ENCODE assay signal across 8 cellular contexts in the genomic region with DNA sequence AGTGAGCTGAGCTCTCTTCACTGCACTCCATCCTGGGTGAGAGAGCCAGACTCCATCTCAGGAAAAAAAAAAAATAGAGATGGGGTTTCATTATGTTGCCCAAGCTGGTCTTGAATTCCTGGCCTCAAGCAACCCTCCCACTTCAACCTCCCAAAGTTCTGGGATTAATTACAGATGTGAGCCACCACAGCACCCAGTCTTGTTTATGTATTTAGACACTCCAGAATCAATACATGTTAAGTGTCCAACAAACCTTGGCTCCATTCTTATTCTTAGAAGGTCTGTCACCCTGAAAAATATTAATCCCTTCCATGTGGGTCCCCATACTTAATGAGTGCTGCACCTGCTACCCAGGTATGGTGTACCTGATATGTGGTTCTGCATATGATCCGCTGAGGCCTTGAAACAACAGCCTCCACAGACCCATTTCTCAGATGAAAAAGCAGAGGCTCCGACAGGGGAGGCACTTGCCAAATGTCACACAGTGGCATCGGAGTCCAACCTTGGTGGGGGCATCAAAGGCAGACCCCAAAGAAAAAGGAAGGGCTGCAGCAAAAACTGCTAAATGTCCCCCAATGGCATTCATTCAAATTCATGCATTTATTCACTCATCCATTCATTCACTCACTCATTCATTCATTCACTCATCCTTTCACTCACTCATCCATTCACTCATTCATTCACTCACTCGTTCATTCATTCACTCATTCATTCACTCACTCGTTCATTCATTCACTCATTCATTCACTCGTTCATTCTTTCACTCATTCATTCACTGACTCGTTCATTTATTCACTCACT. TPM values are rescaled to one million over a fixed set of nuclear protein-coding genes. Genes with fewer than 3 reads are reported as not detected.
DNase-seq lines count a peak whose midpoint lies in the region; ATAC-seq and TF ChIP-seq lines count a peak whose summit lies in the region.

No MANE protein-coding gene starts in this region.

- DNase-seq in T-helper 1 cell (no peak), M059J (ENCODE audit: low read depth) (peak; percentile 57), endodermal cell (no peak), gastrocnemius medialis (no peak), NCI-H748 (lab: John Stamatoyannopoulos, UW; ENCODE audit: unreplicated experiment) (no peak)

- ATAC-seq in gastrocnemius medialis, result no peak
- ATAC-seq in GM21786 (IDR thresholded peaks at IDR 0.05; ENCODE audit: unreplicated experiment), result no peak
- no peak for ATAC-seq in GM18861 (IDR thresholded peaks at IDR 0.05; ENCODE audit: unreplicated experiment)

- peaks cover 7% of the 10 kb centered on the region for H3K9me3 Mint-ChIP-seq in T-helper 1 cell treated with Interleukin-12 subunit alpha and Interleukin-12 subunit beta and Interleukin-4 antibody, amounts not matched to agents 30 μg/mL and 1 μg/mL, for 36 hours
- H3K9me3 Mint-ChIP-seq in endodermal cell, result peaks cover 11% of the 10 kb centered on the region

- peak overlapping the region; percentile 59 for H3K4me3 ChIP-seq in endodermal cell (ENCODE audit: low read length)
- H3K4me3 ChIP-seq in gastrocnemius medialis, result no peak overlapping the region

- no peaks in the 10 kb centered on the region for H3K4me1 ChIP-seq in endodermal cell (ENCODE audit: control insufficient read depth, insufficient read depth, low read length)
- peaks cover 38 to 41% of the 10 kb centered on the region in 2 donors for H3K4me1 ChIP-seq in gastrocnemius medialis

- in situ Hi-C loops in gastrocnemius medialis (cut with MboI; ENCODE audit: low sequenced_read_pairs in 4 of 4), result loop anchor here in 1 of 4 donors (5.0 kb wide), 1 partner anchor 97 kb away; no protein-coding TSS in a partner anchor

- TF ChIP-seq CTCF in endodermal cell (conservative IDR thresholded peaks at IDR 0.05), result no peak
- no peak for TF ChIP-seq CTCF in gastrocnemius medialis (IDR thresholded peaks at IDR 0.05 in 4 of 5, conservative IDR thresholded peaks at IDR 0.05 in 1 of 5)

- H3K36me3 Mint-ChIP-seq in T-helper 1 cell treated with Interleukin-12 subunit alpha and Interleukin-12 subunit beta and Interleukin-4 antibody, amounts not matched to agents 30 μg/mL and 1 μg/mL, for 36 hours (ENCODE audit: low read depth), result peaks cover 14% of the 10 kb centered on the region
- peaks cover 9% of the 10 kb centered on the region for H3K36me3 Mint-ChIP-seq in endodermal cell (ENCODE audit: low read depth)

- H3K4me1 Mint-ChIP-seq in T-helper 1 cell treated with Interleukin-12 subunit alpha and Interleukin-12 subunit beta and Interleukin-4 antibody, amounts not matched to agents 30 μg/mL and 1 μg/mL, for 36 hours (ENCODE audit: low read depth), result peaks cover 19% of the 10 kb centered on the region
- H3K4me1 Mint-ChIP-seq in endodermal cell, result peaks cover 1% of the 10 kb centered on the region

- TF ChIP-seq POLR2A in gastrocnemius medialis (IDR thresholded peaks at IDR 0.05), result no peak

- 71 to 75% methylated on average over 5 to 7 of the region's 7 CpGs for WGBS in endodermal cell (ENCODE audit: insufficient coverage in 1 of 2, insufficient read length in 1 of 2), 2 experiments

- no peaks in the 10 kb centered on the region for H3K36me3 ChIP-seq in endodermal cell (ENCODE audit: control insufficient read depth, insufficient read depth, low read length)
- peaks cover 0 to 13% of the 10 kb centered on the region in 2 donors for H3K36me3 ChIP-seq in gastrocnemius medialis

- H3K27me3 ChIP-seq in endodermal cell (ENCODE audit: control insufficient read depth, insufficient read depth, low read length, poor library complexity, severe bottlenecking) (no peaks in the 10 kb centered on the region), gastrocnemius medialis (no peaks in the 10 kb centered on the region)

- no peak overlapping the region for H3K9ac ChIP-seq in endodermal cell (ENCODE audit: extremely low read depth, low read length, poor library complexity, severe bottlenecking)

- H3K9me3 ChIP-seq in endodermal cell (ENCODE audit: control insufficient read depth, low read length), result no peaks in the 10 kb centered on the region
- H3K9me3 ChIP-seq in gastrocnemius medialis, result no peaks in the 10 kb centered on the region

- intact Hi-C loops in gastrocnemius medialis (cut with DNase I; ENCODE audit: low total_unique reads), result loop anchor here (1.0 to 5.0 kb wide), 3 partner anchors 24 to 162 kb away; partner anchors contain the start of genes FEM1A and PLIN3

- H3K27me3 Mint-ChIP-seq in T-helper 1 cell treated with Interleukin-12 subunit alpha and Interleukin-12 subunit beta and Interleukin-4 antibody, amounts not matched to agents 30 μg/mL and 1 μg/mL, for 36 hours (ENCODE audit: low read depth), result no peaks in the 10 kb centered on the region
- H3K27me3 Mint-ChIP-seq in endodermal cell (ENCODE audit: insufficient read depth), result peaks cover 7% of the 10 kb centered on the region

- peak overlapping the region; percentile 63 for H3K4me3 Mint-ChIP-seq in T-helper 1 cell treated with Interleukin-12 subunit alpha and Interleukin-12 subunit beta and Interleukin-4 antibody, amounts not matched to agents 30 μg/mL and 1 μg/mL, for 36 hours
- H3K4me3 Mint-ChIP-seq in endodermal cell, result no peak overlapping the region

- H3K27ac ChIP-seq in endodermal cell (ENCODE audit: low read depth, low read length), result no peak overlapping the region
- H3K27ac ChIP-seq in gastrocnemius medialis, result peak overlapping the region; percentile 95 to 97 (median 96)

- peak overlapping the region; percentile 58 for H3K27ac Mint-ChIP-seq in T-helper 1 cell treated with Interleukin-12 subunit alpha and Interleukin-12 subunit beta and Interleukin-4 antibody, amounts not matched to agents 30 μg/mL and 1 μg/mL, for 36 hours
- H3K27ac Mint-ChIP-seq in endodermal cell, result no peak overlapping the region

RNA-seq across cellular contexts. Expression of gene TICAM1, which starts 16.7 kb away (rescaled TPM):
- 2.6 and 5.2 TPM in 2 replicates for total RNA-seq in M059J (2014; rRNA removed; shearing (Covaris generic))
- total RNA-seq in endodermal cell (1 to 10 TPM; 2.9 to 4.6 TPM), gastrocnemius medialis (10 to 100 TPM in 2 of 4 donors, 1 to 10 TPM in 2; 5.9 to 14.0 (median 9.0) TPM)
- 1.1 TPM for polyA plus RNA-seq in endodermal cell (2013, experiment 1 of 2)
- polyA plus RNA-seq in endodermal cell (2013, experiment 2 of 2), result 0.75 TPM

RNA-seq across cellular contexts. Expression of gene FEM1A, which starts 23.3 kb away (rescaled TPM):
- 7.5 and 11.0 TPM in 2 replicates for total RNA-seq in M059J (2014; rRNA removed; shearing (Covaris generic))
- 10 to 100 TPM; 15.8 to 16.0 TPM for total RNA-seq in endodermal cell
- polyA plus RNA-seq in endodermal cell (2013, experiment 1 of 2), result 7.3 TPM
- polyA plus RNA-seq in endodermal cell (2013, experiment 2 of 2), result 7.7 TPM
- 100 to 1,000 TPM; 246 to 360 (median 300) TPM for total RNA-seq in gastrocnemius medialis

RNA-seq across cellular contexts. Expression of gene PLIN3, which starts 52.6 kb away (rescaled TPM):
- total RNA-seq in M059J (2014; rRNA removed; shearing (Covaris generic)), result 165 and 222 TPM in 2 replicates
- 10 to 100 TPM; 80.0 to 80.9 TPM for total RNA-seq in endodermal cell
- 62.6 TPM for polyA plus RNA-seq in endodermal cell (2013, experiment 1 of 2)
- 69.5 TPM for polyA plus RNA-seq in endodermal cell (2013, experiment 2 of 2)
- total RNA-seq in gastrocnemius medialis, result 100 to 1,000 TPM in 2 of 4 donors, 10 to 100 TPM in 2; 53.9 to 193 (median 92.5) TPM

Comparison
In these comparisons a context has a peak if more than half of its experiments do, and no peak if none do; other contexts are left out.
1. RNA of gene FEM1A, which starts 23.3 kb away (total RNA-seq): 246 to 360 TPM in gastrocnemius medialis; 15.8 to 16.0 TPM in endodermal cell and 7.5 to 11.0 TPM in M059J; every median in the first group is over 10 times any median in the second.